Comparison of ENCODE assay signal across 1 cellular context in the genomic region with DNA sequence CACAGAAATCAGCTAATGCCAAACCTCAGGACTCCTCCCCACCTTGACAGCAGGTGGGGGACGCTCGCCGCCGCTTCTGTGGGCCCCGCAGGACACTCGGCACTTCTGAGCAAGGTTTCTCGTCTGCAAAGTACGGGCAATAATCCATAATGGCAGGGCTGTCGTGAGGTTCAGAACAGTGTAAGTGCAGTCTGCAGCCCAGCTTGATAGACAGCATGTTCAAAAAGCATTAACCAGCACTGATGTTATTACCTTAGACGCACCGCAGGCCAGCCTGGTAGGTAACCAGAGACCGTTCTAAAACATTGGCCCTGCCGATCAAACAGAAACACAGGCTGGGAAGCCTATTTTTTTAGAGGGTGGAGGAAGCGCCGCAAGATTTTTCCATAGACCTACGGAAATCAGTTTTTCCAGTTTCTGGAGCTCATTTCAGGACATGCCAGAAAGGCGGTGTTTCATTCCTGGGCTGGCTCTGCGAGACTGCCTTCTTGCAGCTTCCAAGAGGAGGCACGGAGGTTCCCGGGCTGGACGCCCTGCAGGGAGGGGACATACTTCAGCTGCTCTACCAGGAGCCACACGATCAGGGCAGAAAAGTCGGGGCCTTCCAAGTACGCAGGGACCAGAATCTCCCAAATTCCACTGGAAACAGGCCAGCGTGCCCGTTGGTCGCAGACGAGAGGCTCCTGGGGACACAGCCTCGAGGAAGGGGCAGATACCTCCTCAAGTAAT.
TF ChIP-seq lines count a peak whose summit lies in the region.

No MANE protein-coding gene starts in this region.

TF ChIP-seq in HepG2, 621 proteins besides CTCF, POLR2A, EP300 and RAD21 (continued from another document):
- TF ChIP-seq, protein P1, sequence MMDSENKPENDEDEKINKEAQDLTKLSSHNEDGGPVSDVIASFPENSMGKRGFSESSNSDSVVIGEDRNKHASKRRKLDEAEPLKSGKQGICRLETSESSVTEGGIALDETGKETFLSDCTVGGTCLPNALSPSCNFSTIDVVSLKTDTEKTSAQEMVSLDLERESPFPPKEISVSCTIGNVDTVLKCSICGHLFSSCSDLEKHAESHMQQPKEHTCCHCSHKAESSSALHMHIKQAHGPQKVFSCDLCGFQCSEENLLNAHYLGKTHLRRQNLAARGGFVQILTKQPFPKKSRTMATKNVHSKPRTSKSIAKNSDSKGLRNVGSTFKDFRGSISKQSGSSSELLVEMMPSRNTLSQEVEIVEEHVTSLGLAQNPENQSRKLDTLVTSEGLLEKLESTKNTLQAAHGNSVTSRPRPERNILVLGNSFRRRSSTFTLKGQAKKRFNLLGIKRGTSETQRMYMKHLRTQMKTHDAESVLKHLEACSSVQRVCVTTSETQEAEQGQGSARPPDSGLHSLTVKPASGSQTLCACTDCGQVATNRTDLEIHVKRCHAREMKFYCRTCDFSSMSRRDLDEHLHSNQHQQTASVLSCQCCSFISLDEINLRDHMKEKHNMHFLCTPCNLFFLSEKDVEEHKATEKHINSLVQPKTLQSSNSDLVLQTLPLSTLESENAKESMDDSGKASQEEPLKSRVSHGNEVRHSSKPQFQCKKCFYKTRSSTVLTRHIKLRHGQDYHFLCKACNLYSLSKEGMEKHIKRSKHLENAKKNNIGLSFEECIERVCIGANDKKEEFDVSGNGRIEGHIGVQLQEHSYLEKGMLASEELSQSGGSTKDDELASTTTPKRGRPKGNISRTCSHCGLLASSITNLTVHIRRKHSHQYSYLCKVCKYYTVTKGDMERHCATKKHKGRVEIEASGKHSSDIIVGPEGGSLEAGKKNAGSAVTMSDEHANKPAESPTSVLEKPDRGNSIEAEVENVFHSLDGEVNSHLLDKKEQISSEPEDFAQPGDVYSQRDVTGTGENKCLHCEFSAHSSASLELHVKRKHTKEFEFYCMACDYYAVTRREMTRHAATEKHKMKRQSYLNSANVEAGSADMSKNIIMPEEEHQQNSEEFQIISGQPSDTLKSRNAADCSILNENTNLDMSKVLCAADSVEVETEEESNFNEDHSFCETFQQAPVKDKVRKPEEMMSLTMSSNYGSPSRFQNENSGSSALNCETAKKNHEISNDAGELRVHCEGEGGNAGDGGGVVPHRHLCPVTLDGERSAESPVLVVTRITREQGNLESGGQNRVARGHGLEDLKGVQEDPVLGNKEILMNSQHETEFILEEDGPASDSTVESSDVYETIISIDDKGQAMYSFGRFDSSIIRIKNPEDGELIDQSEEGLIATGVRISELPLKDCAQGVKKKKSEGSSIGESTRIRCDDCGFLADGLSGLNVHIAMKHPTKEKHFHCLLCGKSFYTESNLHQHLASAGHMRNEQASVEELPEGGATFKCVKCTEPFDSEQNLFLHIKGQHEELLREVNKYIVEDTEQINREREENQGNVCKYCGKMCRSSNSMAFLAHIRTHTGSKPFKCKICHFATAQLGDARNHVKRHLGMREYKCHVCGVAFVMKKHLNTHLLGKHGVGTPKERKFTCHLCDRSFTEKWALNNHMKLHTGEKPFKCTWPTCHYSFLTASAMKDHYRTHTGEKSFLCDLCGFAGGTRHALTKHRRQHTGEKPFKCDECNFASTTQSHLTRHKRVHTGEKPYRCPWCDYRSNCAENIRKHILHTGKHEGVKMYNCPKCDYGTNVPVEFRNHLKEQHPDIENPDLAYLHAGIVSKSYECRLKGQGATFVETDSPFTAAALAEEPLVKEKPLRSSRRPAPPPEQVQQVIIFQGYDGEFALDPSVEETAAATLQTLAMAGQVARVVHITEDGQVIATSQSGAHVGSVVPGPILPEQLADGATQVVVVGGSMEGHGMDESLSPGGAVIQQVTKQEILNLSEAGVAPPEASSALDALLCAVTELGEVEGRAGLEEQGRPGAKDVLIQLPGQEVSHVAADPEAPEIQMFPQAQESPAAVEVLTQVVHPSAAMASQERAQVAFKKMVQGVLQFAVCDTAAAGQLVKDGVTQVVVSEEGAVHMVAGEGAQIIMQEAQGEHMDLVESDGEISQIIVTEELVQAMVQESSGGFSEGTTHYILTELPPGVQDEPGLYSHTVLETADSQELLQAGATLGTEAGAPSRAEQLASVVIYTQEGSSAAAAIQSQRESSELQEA (CRISPR knock-in tag; IDR thresholded peaks at IDR 0.05; ENCODE audit: not compliant biosample characterization): no peak
TF ChIP-seq in HepG2: peak in this region for 1.
